Comparison of ENCODE assay signal across 11 cellular contexts in genomic region chr15:88624971-88625290, GRCh38. TPM values are rescaled to one million over a fixed set of nuclear protein-coding genes. Genes with fewer than 3 reads are reported as not detected.
DNase-seq lines count a peak whose midpoint lies in the region; ATAC-seq and TF ChIP-seq lines count a peak whose summit lies in the region.
"Had no signal": no experiment of that assay in that cellular context is flagged by ENCODE, and none has a peak within 500 bp of the region (broad histone marks: within the 10 kb centered on the region; RNA-seq: fewer than 3 reads in every experiment).

No MANE protein-coding gene starts in this region.

- H3K9me3 ChIP-seq in gastroesophageal sphincter: no peaks in the 10 kb centered on the region
- H3K9me3 ChIP-seq in thyroid gland: no peaks in the 10 kb centered on the region

- ATAC-seq in activated T-helper 17 cell treated with anti-CD3 and anti-CD28 coated beads, Interleukin-2, amount 50 U/mL, for 72 hours (replicated peaks): no peak
- no peak for ATAC-seq in gastroesophageal sphincter

- POLR2A ChIA-PET in activated CD4-positive, alpha-beta T cell treated with anti-CD3 and anti-CD28 coated beads, Interleukin-2, amount 10 ng/mL, durations not matched to agents 7 days and 5 days (lab: Charles Lee): interaction anchor here (0.7 to 1.6 kb wide), 3 partner anchors 9 to 14 kb away, joined by 4 to 11 read pairs (median 4); partner anchors contain the start of gene ISG20

- peak overlapping the region in 3 of 4 donors; percentile 14 to 87 (median 17) for H3K27ac ChIP-seq in gastroesophageal sphincter
- H3K27ac ChIP-seq in thyroid gland: peak overlapping the region in 2 of 3 donors; percentile 26 to 44

- H3K36me3 ChIP-seq in gastroesophageal sphincter (peaks cover 0 to 42% of the 10 kb centered on the region in 2 donors), thyroid gland (peaks cover 22 to 26% of the 10 kb centered on the region in 2 donors)

- peaks cover 0 to 43% (median 27%) of the 10 kb centered on the region in 3 donors for H3K4me1 ChIP-seq in gastroesophageal sphincter
- peaks cover 23 to 43% of the 10 kb centered on the region in 2 donors for H3K4me1 ChIP-seq in thyroid gland

- no peak for TF ChIP-seq EP300 in gastroesophageal sphincter (IDR thresholded peaks at IDR 0.05)

- TF ChIP-seq POLR2A in gastroesophageal sphincter (IDR thresholded peaks at IDR 0.05): no peak
- no peak for TF ChIP-seq POLR2A in thyroid gland (IDR thresholded peaks at IDR 0.05)

- no peaks in the 10 kb centered on the region for H3K9me3 Mint-ChIP-seq in activated CD4-positive, alpha-beta T cell treated with anti-CD3 and anti-CD28 coated beads, Interleukin-2, amount 10 ng/mL, durations not matched to agents 7 days and 5 days
- no peaks in the 10 kb centered on the region for H3K9me3 Mint-ChIP-seq in activated T-helper 17 cell treated with anti-CD3 and anti-CD28 coated beads, Interleukin-2, amount 50 U/mL, for 72 hours

- 57 to 71% methylated on average over 4 to 7 of the region's 7 CpGs for WGBS in gastroesophageal sphincter (ENCODE audit: low coverage in 1 of 2), 2 donors
- 80 to 81% methylated on average over 7 of the region's 7 CpGs for WGBS in thyroid gland, 2 donors

- H3K27me3 Mint-ChIP-seq in activated CD4-positive, alpha-beta T cell treated with anti-CD3 and anti-CD28 coated beads, Interleukin-2, amount 10 ng/mL, durations not matched to agents 7 days and 5 days: peaks cover under 1% of the 10 kb centered on the region
- H3K27me3 Mint-ChIP-seq in activated T-helper 17 cell treated with anti-CD3 and anti-CD28 coated beads, Interleukin-2, amount 50 U/mL, for 72 hours: peaks cover under 1% of the 10 kb centered on the region

- DNase-seq in activated CD4-positive, alpha-beta T cell treated with anti-CD3 and anti-CD28 coated beads, Interleukin-2, amount 10 ng/mL, durations not matched to agents 7 days and 5 days: no peak
- no peak for DNase-seq in activated CD4-positive, alpha-beta T cell treated with anti-CD3 and anti-CD28 coated beads for 4 hours
- no peak for DNase-seq in thyroid gland
- no peak for DNase-seq in hippocampal formation (lab: John Stamatoyannopoulos, UW)
- DNase-seq in activated effector memory CD4-positive, alpha-beta T cell treated with anti-CD3 and anti-CD28 coated beads, Interleukin-2, amount 50 U/mL, for 16 hours: no peak
- DNase-seq in NCI-H1930 (lab: John Stamatoyannopoulos, UW): no peak
- DNase-seq: GOT3; NCI-H526 treated with DMSO at 0.1 percent for 48 hours; stimulated activated CD4-positive, alpha-beta T cell treated with anti-CD3 and anti-CD28 coated beads, Interleukin-2, amount 100 ng/mL, for 24 hours had no signal

- intact Hi-C loops in thyroid gland (cut with DNase I): loop anchor here (10.0 kb wide), 2 partner anchors 210 to 270 kb away; partner anchors contain the start of gene HAPLN3

- TF ChIP-seq CTCF in gastroesophageal sphincter (IDR thresholded peaks at IDR 0.05) (no peak), thyroid gland (IDR thresholded peaks at IDR 0.05) (no peak)

- CTCF ChIA-PET in activated CD4-positive, alpha-beta T cell treated with anti-CD3 and anti-CD28 coated beads, Interleukin-2, amount 10 ng/mL, durations not matched to agents 7 days and 5 days (lab: Charles Lee): interaction anchor here (0.6 to 2.8 kb wide), 23 partner anchors 8 to 296 kb away, joined by 3 to 17 read pairs (median 4); partner anchors contain the start of gene HAPLN3

- no peaks in the 10 kb centered on the region for H3K27me3 ChIP-seq in gastroesophageal sphincter
- no peaks in the 10 kb centered on the region for H3K27me3 ChIP-seq in thyroid gland

- H3K27ac Mint-ChIP-seq in activated CD4-positive, alpha-beta T cell treated with anti-CD3 and anti-CD28 coated beads, Interleukin-2, amount 10 ng/mL, durations not matched to agents 7 days and 5 days: peak overlapping the region; percentile 93
- peak overlapping the region; percentile 89 for H3K27ac Mint-ChIP-seq in activated T-helper 17 cell treated with anti-CD3 and anti-CD28 coated beads, Interleukin-2, amount 50 U/mL, for 72 hours

- peak overlapping the region; percentile 91 for H3K4me3 Mint-ChIP-seq in activated CD4-positive, alpha-beta T cell treated with anti-CD3 and anti-CD28 coated beads, Interleukin-2, amount 10 ng/mL, durations not matched to agents 7 days and 5 days
- H3K4me3 Mint-ChIP-seq in activated T-helper 17 cell treated with anti-CD3 and anti-CD28 coated beads, Interleukin-2, amount 50 U/mL, for 72 hours: peak overlapping the region; percentile 87

- H3K4me1 Mint-ChIP-seq in activated CD4-positive, alpha-beta T cell treated with anti-CD3 and anti-CD28 coated beads, Interleukin-2, amount 10 ng/mL, durations not matched to agents 7 days and 5 days: peaks cover 81% of the 10 kb centered on the region
- peaks cover 34% of the 10 kb centered on the region for H3K4me1 Mint-ChIP-seq in activated T-helper 17 cell treated with anti-CD3 and anti-CD28 coated beads, Interleukin-2, amount 50 U/mL, for 72 hours

- H3K4me3 ChIP-seq in gastroesophageal sphincter (no peak overlapping the region), thyroid gland (replicated peaks in 1 of 3) (no peak overlapping the region)

- peaks cover 62% of the 10 kb centered on the region for H3K36me3 Mint-ChIP-seq in activated CD4-positive, alpha-beta T cell treated with anti-CD3 and anti-CD28 coated beads, Interleukin-2, amount 10 ng/mL, durations not matched to agents 7 days and 5 days (ENCODE audit: low read depth)
- H3K36me3 Mint-ChIP-seq in activated T-helper 17 cell treated with anti-CD3 and anti-CD28 coated beads, Interleukin-2, amount 50 U/mL, for 72 hours (ENCODE audit: low read depth): peaks cover 87% of the 10 kb centered on the region

RNA-seq across cellular contexts. Expression of gene AEN, which starts 3.8 kb away (rescaled TPM):
- total RNA-seq in activated CD4-positive, alpha-beta T cell treated with anti-CD3 and anti-CD28 coated beads, Interleukin-2, amount 10 ng/mL, durations not matched to agents 7 days and 5 days: 10 to 100 TPM; 45.7 to 52.5 TPM
- total RNA-seq in activated T-helper 17 cell treated with anti-CD3 and anti-CD28 coated beads, Interleukin-2, amount 50 U/mL, for 72 hours: 10 to 100 TPM; 43.6 to 53.8 TPM
- total RNA-seq in gastroesophageal sphincter (10 to 100 TPM; 11.0 to 23.4 (median 18.1) TPM), thyroid gland (10 to 100 TPM; 21.6 to 32.8 (median 27.3) TPM)

RNA-seq across cellular contexts. Expression of gene ISG20, which starts 13.9 kb away (rescaled TPM):
- 100 to 1,000 TPM; 206 to 236 TPM for total RNA-seq in activated CD4-positive, alpha-beta T cell treated with anti-CD3 and anti-CD28 coated beads, Interleukin-2, amount 10 ng/mL, durations not matched to agents 7 days and 5 days
- total RNA-seq in activated T-helper 17 cell treated with anti-CD3 and anti-CD28 coated beads, Interleukin-2, amount 50 U/mL, for 72 hours: 10 to 100 TPM; 34.9 to 89.7 TPM
- total RNA-seq in gastroesophageal sphincter (1 to 10 TPM; 2.5 to 8.7 (median 5.9) TPM), thyroid gland (10 to 100 TPM; 14.3 to 47.8 (median 35.1) TPM)
